ENCODE assay signal across 18 cellular contexts in genomic region chr12:104619305-104619704, GRCh38.
DNase-seq lines count a peak whose midpoint lies in the region; ATAC-seq and TF ChIP-seq lines count a peak whose summit lies in the region.
"Had no signal": no experiment of that assay in that cellular context is flagged by ENCODE, and none has a peak within 500 bp of the region (broad histone marks: within the 10 kb centered on the region; RNA-seq: fewer than 3 reads in every experiment).

No MANE protein-coding gene starts in this region.

- H3K27ac Mint-ChIP-seq in activated naive CD8-positive, alpha-beta T cell treated with anti-CD3 and anti-CD28 coated beads, Interleukin-2, amount 50 U/mL, for 24 hours: peak overlapping the region; percentile 8
- H3K27ac Mint-ChIP-seq in activated naive CD8-positive, alpha-beta T cell treated with anti-CD3 and anti-CD28 coated beads for 36 hours: no peak overlapping the region
- peak overlapping the region; percentile 13 to 49 for H3K27ac Mint-ChIP-seq in effector memory CD8-positive, alpha-beta T cell

- no peaks in the 10 kb centered on the region for H3K27me3 Mint-ChIP-seq in activated naive CD8-positive, alpha-beta T cell treated with anti-CD3 and anti-CD28 coated beads, Interleukin-2, amount 50 U/mL, for 24 hours
- H3K27me3 Mint-ChIP-seq in activated naive CD8-positive, alpha-beta T cell treated with anti-CD3 and anti-CD28 coated beads for 36 hours: no peaks in the 10 kb centered on the region
- H3K27me3 Mint-ChIP-seq in effector memory CD8-positive, alpha-beta T cell: no peaks in the 10 kb centered on the region
- H3K27me3 Mint-ChIP-seq: B cell; CD8-positive, alpha-beta memory T cell had no signal

- H3K4me1 Mint-ChIP-seq in activated naive CD8-positive, alpha-beta T cell treated with anti-CD3 and anti-CD28 coated beads, Interleukin-2, amount 50 U/mL, for 24 hours: peaks cover 16% of the 10 kb centered on the region
- peaks cover 7% of the 10 kb centered on the region for H3K4me1 Mint-ChIP-seq in activated naive CD8-positive, alpha-beta T cell treated with anti-CD3 and anti-CD28 coated beads for 36 hours
- peaks cover 32 to 59% of the 10 kb centered on the region in 2 donors for H3K4me1 Mint-ChIP-seq in effector memory CD8-positive, alpha-beta T cell (ENCODE audit: low read depth in 2 of 2)

- H3K27me3 ChIP-seq in SJCRH30 (no peaks in the 10 kb centered on the region), thoracic aorta (replicated peaks; ENCODE audit: insufficient read depth) (no peaks in the 10 kb centered on the region)
- H3K27me3 ChIP-seq: BLaER1 treated with 17β-estradiol and CSF1 and Interleukin-3, amounts not matched to agents 10 nM and 100 nM had no signal

- H3K4me3 Mint-ChIP-seq in activated naive CD8-positive, alpha-beta T cell treated with anti-CD3 and anti-CD28 coated beads, Interleukin-2, amount 50 U/mL, for 24 hours: no peak overlapping the region
- no peak overlapping the region for H3K4me3 Mint-ChIP-seq in activated naive CD8-positive, alpha-beta T cell treated with anti-CD3 and anti-CD28 coated beads for 36 hours
- H3K4me3 Mint-ChIP-seq in effector memory CD8-positive, alpha-beta T cell: no peak overlapping the region
- H3K4me3 Mint-ChIP-seq: B cell; CD8-positive, alpha-beta memory T cell had no signal

- no peak overlapping the region for H3K4me3 ChIP-seq in SJCRH30
- no peak overlapping the region for H3K4me3 ChIP-seq in thoracic aorta
- H3K4me3 ChIP-seq: BLaER1 treated with 17β-estradiol and CSF1 and Interleukin-3, amounts not matched to agents 10 nM and 100 nM; GM23248; HAP-1 had no signal

- TF ChIP-seq CTCF in thoracic aorta (IDR thresholded peaks at IDR 0.05): no peak

- no peak for DNase-seq in activated naive CD8-positive, alpha-beta T cell treated with anti-CD3 and anti-CD28 coated beads, Interleukin-2, amount 50 U/mL, for 24 hours
- no peak for DNase-seq in activated naive CD8-positive, alpha-beta T cell treated with anti-CD3 and anti-CD28 coated beads for 36 hours
- DNase-seq in SJCRH30: peak in 1 of 2 experiments; percentile 21
- DNase-seq in effector memory CD8-positive, alpha-beta T cell: no peak
- no peak for DNase-seq in thoracic aorta (ENCODE audit: low spot score)
- DNase-seq in GDM1 (lab: John Stamatoyannopoulos, UW): no peak
- DNase-seq in Right ventricle myocardium inferior (ENCODE audit: missing footprints): no peak
- DNase-seq: CD8-positive, alpha-beta memory T cell; COR-L47; DMS 273 treated with DMSO at 0.1 percent for 48 hours; DMS53; DND-41; EL; GM23248; IMR-90 had no signal

- no peaks in the 10 kb centered on the region for H3K9me3 Mint-ChIP-seq in activated naive CD8-positive, alpha-beta T cell treated with anti-CD3 and anti-CD28 coated beads, Interleukin-2, amount 50 U/mL, for 24 hours
- H3K9me3 Mint-ChIP-seq in activated naive CD8-positive, alpha-beta T cell treated with anti-CD3 and anti-CD28 coated beads for 36 hours: no peaks in the 10 kb centered on the region
- H3K9me3 Mint-ChIP-seq in effector memory CD8-positive, alpha-beta T cell: no peaks in the 10 kb centered on the region
- H3K9me3 Mint-ChIP-seq: CD8-positive, alpha-beta memory T cell had no signal

- intact Hi-C loops in Right ventricle myocardium inferior (cut with DNase I): no loop called here

- H3K36me3 ChIP-seq in SJCRH30 (no peaks in the 10 kb centered on the region), thoracic aorta (no peaks in the 10 kb centered on the region)
- H3K36me3 ChIP-seq: HAP-1 had no signal

- ATAC-seq in activated naive CD8-positive, alpha-beta T cell treated with anti-CD3 and anti-CD28 coated beads, Interleukin-2, amount 50 U/mL, for 24 hours: no peak
- ATAC-seq in effector memory CD8-positive, alpha-beta T cell (replicated peaks): no peak
- ATAC-seq in thoracic aorta (ENCODE audit: insufficient number of reproducible peaks, low FRiP score, low read depth): no peak
- ATAC-seq in Right ventricle myocardium inferior: no peak

- H3K4me1 ChIP-seq in SJCRH30 (peaks cover 26% of the 10 kb centered on the region), thoracic aorta (ENCODE audit: control insufficient read depth in 1 of 2, low read depth in 2 of 2) (peaks cover 29 to 56% of the 10 kb centered on the region in 2 donors)

- H3K9me3 ChIP-seq in SJCRH30 (replicated peaks) (no peaks in the 10 kb centered on the region), thoracic aorta (no peaks in the 10 kb centered on the region)
- H3K9me3 ChIP-seq: BLaER1 treated with 17β-estradiol and CSF1 and Interleukin-3, amounts not matched to agents 10 nM and 100 nM; HAP-1 had no signal

- H3K36me3 Mint-ChIP-seq in activated naive CD8-positive, alpha-beta T cell treated with anti-CD3 and anti-CD28 coated beads, Interleukin-2, amount 50 U/mL, for 24 hours (ENCODE audit: low read depth): peaks cover 4% of the 10 kb centered on the region
- H3K36me3 Mint-ChIP-seq in activated naive CD8-positive, alpha-beta T cell treated with anti-CD3 and anti-CD28 coated beads for 36 hours: peaks cover 2% of the 10 kb centered on the region
- H3K36me3 Mint-ChIP-seq in effector memory CD8-positive, alpha-beta T cell (ENCODE audit: insufficient read depth): peaks cover 8% of the 10 kb centered on the region

- peak overlapping the region; percentile 91 for H3K27ac ChIP-seq in SJCRH30
- peak overlapping the region; percentile 3 to 41 for H3K27ac ChIP-seq in thoracic aorta
- H3K27ac ChIP-seq: BLaER1 treated with 17β-estradiol and CSF1 and Interleukin-3, amounts not matched to agents 10 nM and 100 nM; GM23248 had no signal
